8 cellular contexts compared by ENCODE assay signal in genomic region chr19:40280608-40281221, GRCh38. TPM values are rescaled to one million over a fixed set of nuclear protein-coding genes. Genes with fewer than 3 reads are reported as not detected.
DNase-seq lines count a peak whose midpoint lies in the region; ATAC-seq, FAIRE-seq and TF ChIP-seq lines count a peak whose summit lies in the region.
"Had no signal": no experiment of that assay in that cellular context is flagged by ENCODE, and none has a peak within 500 bp of the region (broad histone marks: within the 10 kb centered on the region; RNA-seq: fewer than 3 reads in every experiment).

No MANE protein-coding gene starts in this region.

- H4K20me1 ChIP-seq in Karpas-422 (ENCODE audit: insufficient read depth, low read depth, low read length) (peaks cover 19% of the 10 kb centered on the region), K562 (replicated peaks; ENCODE audit: control insufficient read depth, insufficient read depth, low read length) (no peaks in the 10 kb centered on the region; the same call in 1 of the 2 replicates), PC-9 (ENCODE audit: insufficient read depth) (peaks cover 46% of the 10 kb centered on the region)

- H3K27ac ChIP-seq in Karpas-422 (ENCODE audit: low read length) = peak overlapping the region; percentile 80
- H3K27ac ChIP-seq in K562 (ENCODE audit: extremely low read depth, low read depth, low read length) = peak overlapping the region; percentile 45; the same call in 2 of the 3 replicates
- H3K27ac ChIP-seq in left lung = no peak overlapping the region
- peak overlapping the region in 4 of 5 donors; percentile 49 to 81 (median 63) for H3K27ac ChIP-seq in stomach
- H3K27ac ChIP-seq in PC-9 = no peak overlapping the region

- ATAC-seq in K562 = no peak
- peak; percentile 5 for ATAC-seq in left lung
- no peak for ATAC-seq in GM21526 (IDR thresholded peaks at IDR 0.05; ENCODE audit: low FRiP score, unreplicated experiment)

- H3K4me3 ChIP-seq in Karpas-422 (ENCODE audit: low read length) (peak overlapping the region; percentile 68), K562 (no peak overlapping the region), left lung (no peak overlapping the region), stomach (peak overlapping the region in 1 of 4 donors; percentile 6), PC-9 (no peak overlapping the region)

- H3F3A ChIP-seq in PC-9 (ENCODE audit: insufficient read depth, low read depth) = no peaks in the 10 kb centered on the region

- DNase-seq in Karpas-422 (peak; percentile 75), K562 (ENCODE audit: extremely low read depth in 1 of 4, low spot score in 3 of 4) (no peak), left lung (no peak), stomach (peak; percentile 70), LoVo (ENCODE audit: low spot score) (no peak), PC-9 (no peak)
- DNase-seq: T1000 had no signal

- H3K4me1 ChIP-seq in Karpas-422 (ENCODE audit: low read length) (peaks cover 75% of the 10 kb centered on the region), K562 (replicated peaks in 1 of 2; ENCODE audit: control insufficient read depth in 2 of 2, insufficient read depth in 2 of 2, low read length in 2 of 2) (peaks cover 53 to 58% of the 10 kb centered on the region in 2 experiments), left lung (peaks cover 33 to 64% of the 10 kb centered on the region in 2 donors), stomach (peaks cover 55 to 88% (median 79%) of the 10 kb centered on the region in 4 donors), PC-9 (replicated peaks; ENCODE audit: insufficient read depth) (peaks cover 14% of the 10 kb centered on the region; the same call in 1 of the 2 replicates)

- H3K79me2 ChIP-seq in Karpas-422 (ENCODE audit: low read length) (peaks cover 93% of the 10 kb centered on the region), K562 (ENCODE audit: control insufficient read depth, insufficient read depth, low read length) (peaks cover 94% of the 10 kb centered on the region), PC-9 (ENCODE audit: low read depth) (peaks cover 88% of the 10 kb centered on the region)

- no peak for TF ChIP-seq CTCF in K562 (IDR thresholded peaks at IDR 0.05 in 2 of 3, conservative IDR thresholded peaks at IDR 0.05 in 1 of 3; ENCODE audit: insufficient read depth in 2 of 3, low read depth in 1 of 3, low read length in 3 of 3)
- TF ChIP-seq CTCF in left lung (IDR thresholded peaks at IDR 0.05) = no peak
- TF ChIP-seq CTCF in stomach (IDR thresholded peaks at IDR 0.05) = no peak
- TF ChIP-seq CTCF in PC-9 (conservative IDR thresholded peaks at IDR 0.05) = no peak

- in situ Hi-C loops in K562 (cut with MboI) = no loop called here

- no peaks in the 10 kb centered on the region for H3K9me2 ChIP-seq in Karpas-422 (replicated peaks; ENCODE audit: insufficient read depth, low read length)
- H3K9me2 ChIP-seq in PC-9 (ENCODE audit: insufficient read depth) = no peaks in the 10 kb centered on the region

- BruUV-seq in K562 (replicated peaks; lab: Mats Ljungman, UMichigan) = no TSS peak
- no TSS peak for BruUV-seq in PC-9 (replicated peaks; lab: Mats Ljungman, UMichigan)

- peaks cover 5% of the 10 kb centered on the region for H3K9me1 ChIP-seq in K562 (ENCODE audit: control insufficient read depth, insufficient read depth, low read length)

- peak overlapping the region; percentile 98 for H3K9ac ChIP-seq in Karpas-422 (ENCODE audit: low read length)
- H3K9ac ChIP-seq in K562 (ENCODE audit: insufficient read depth in 1 of 2, low read depth in 2 of 2, low read length in 2 of 2) = peak overlapping the region in 1 of 2 experiments; percentile 65; a peak in 3 of 4 replicates

- TF ChIP-seq POLR2A in K562 (conservative IDR thresholded peaks at IDR 0.05) = no peak
- no peak for TF ChIP-seq POLR2A in stomach (IDR thresholded peaks at IDR 0.05)

- H3K9me3 ChIP-seq in Karpas-422 (ENCODE audit: low read length) (no peaks in the 10 kb centered on the region), K562 (replicated peaks; ENCODE audit: control insufficient read depth, insufficient read depth, low read depth, low read length) (no peaks in the 10 kb centered on the region), left lung (no peaks in the 10 kb centered on the region), stomach (no peaks in the 10 kb centered on the region), PC-9 (ENCODE audit: insufficient read depth, low read depth) (no peaks in the 10 kb centered on the region)

- no peak for TF ChIP-seq RAD21 in K562 (CRISPR knock-in tag; conservative IDR thresholded peaks at IDR 0.05 in 1 of 2, IDR thresholded peaks at IDR 0.05 in 1 of 2)

- no peaks in the 10 kb centered on the region for H3K27me3 ChIP-seq in Karpas-422 (ENCODE audit: low read length)
- H3K27me3 ChIP-seq in K562 (ENCODE audit: control insufficient read depth in 2 of 2, insufficient read depth in 2 of 2, low read length in 2 of 2) = no peaks in the 10 kb centered on the region
- no peaks in the 10 kb centered on the region for H3K27me3 ChIP-seq in left lung
- H3K27me3 ChIP-seq in stomach = no peaks in the 10 kb centered on the region
- no peaks in the 10 kb centered on the region for H3K27me3 ChIP-seq in PC-9 (ENCODE audit: insufficient read depth, low read depth)

- no peak for TF ChIP-seq EP300 in K562 (IDR thresholded peaks at IDR 0.05; ENCODE audit: low read length)
- TF ChIP-seq EP300 in stomach (IDR thresholded peaks at IDR 0.05) = no peak

- H3K4me2 ChIP-seq in Karpas-422 (ENCODE audit: low read depth, low read length, poor library complexity, severe bottlenecking) = peak overlapping the region; percentile 92
- peak overlapping the region; percentile 28 for H3K4me2 ChIP-seq in K562 (ENCODE audit: insufficient read depth, low read length)
- no peak overlapping the region for H3K4me2 ChIP-seq in PC-9

- POLR2A ChIA-PET in K562 (lab: Yijun Ruan, JAX) (interaction anchor here (0.7 to 5.1 kb wide), 2 partner anchors 11 kb away, joined by 3 to 19 read pairs; no protein-coding TSS in a partner anchor), PC-9 (lab: Charles Lee; ENCODE audit: unreplicated experiment) (no interaction called here)

- FAIRE-seq in K562 (lab: Jason Lieb, UNC) = no peak

- H2AFZ ChIP-seq in Karpas-422 (ENCODE audit: low read length) (no peak overlapping the region), K562 (ENCODE audit: low read depth, low read length) (no peak overlapping the region), PC-9 (no peak overlapping the region)

- intact Hi-C loops in K562 (cut with micrococcal nuclease) = no loop called here
- intact Hi-C loops in left lung (cut with DNase I) = no loop called here
- intact Hi-C loops in stomach (cut with DNase I; ENCODE audit: low total_unique reads) = no loop called here
- intact Hi-C loops in PC-9 (cut with micrococcal nuclease; ENCODE audit: unreplicated experiment) = no loop called here

- CTCF ChIA-PET in K562 (lab: Yijun Ruan, JAX; ENCODE audit: low intra/inter-chr PET ratio) (no interaction called here), PC-9 (lab: Charles Lee) (interaction anchor here (0.5 to 0.6 kb wide), 2 partner anchors 25 to 311 kb away, joined by 3 to 4 read pairs; no protein-coding TSS in a partner anchor)

- 75% methylated on average over 10 of the region's 10 CpGs for WGBS in K562 (ENCODE audit: insufficient coverage, low coverage, missing lambda C conversion rate)
- WGBS in stomach, 5 donors = 38 to 63% (median 44%) methylated on average over 2 to 10 of the region's 10 CpGs

- H3K36me3 ChIP-seq in Karpas-422 (ENCODE audit: insufficient read depth, low read length) (peaks cover 6% of the 10 kb centered on the region; the same call in 1 of the 2 replicates), K562 (ENCODE audit: control insufficient read depth, insufficient read depth, low read length) (peaks cover 54% of the 10 kb centered on the region), left lung (no peaks in the 10 kb centered on the region), stomach (peaks cover 0 to 12% (median 4%) of the 10 kb centered on the region in 4 donors), PC-9 (ENCODE audit: low read depth) (peaks cover 4% of the 10 kb centered on the region; the same call in 1 of the 2 replicates)

RNA-seq across cellular contexts. Expression of gene AKT2, which starts 4.4 kb away (rescaled TPM):
- 85.9 and 128 TPM in 2 replicates for total RNA-seq in Karpas-422 (2014; rRNA removed; shearing (Covaris generic); ENCODE audit: low replicate concordance)
- 290 and 653 TPM in 2 replicates for total RNA-seq in K562 (2011; cell fraction: chromatin; rRNA removed; ENCODE audit: low replicate concordance)
- total RNA-seq in K562 (2011; cell fraction: nucleolus; rRNA removed) = 340 and 358 TPM in 2 replicates
- total RNA-seq in K562 (2011; cell fraction: nucleoplasm; rRNA removed) = 338 and 343 TPM in 2 replicates
- total RNA-seq in K562 (2014; rRNA removed) (61.1 and 83.7 TPM in 2 replicates), K562 (2014; rRNA removed; fragmentation: Illumina TruSeq; extraction: Trizol) (44.7 and 55.7 TPM in 2 replicates), K562 (2015; rRNA removed; fragmentation: Illumina TruSeq; extraction: Trizol) (67.4 and 67.7 TPM in 2 replicates), K562 (2021) (120 and 127 TPM in 2 replicates), left lung (100 to 1,000 TPM; 102 to 116 TPM), stomach (100 to 1,000 TPM in 3 of 5 donors, 10 to 100 TPM in 2; 71.8 to 227 (median 104) TPM), PC-9 (2021) (144 and 149 TPM in 2 replicates)
- polyA plus RNA-seq in K562 (2011; rRNA removed) (90.8 and 133 TPM in 2 replicates), K562 (2014; fragmentation: Illumina TruSeq; extraction: Trizol) (108 and 132 TPM in 2 replicates), K562 (2014; fragmentation: Nextera tagmentation; extraction: Ambion mirVana) (1 to 10 TPM; 1.1 TPM), K562 (2014; rRNA removed) (85.4 and 108 TPM in 2 replicates), stomach (10 to 100 TPM; 26.0 to 42.5 (median 37.6) TPM)
- 112 and 119 TPM in 2 replicates for polyA plus RNA-seq in K562 (2011; cell fraction: cytosol; rRNA removed)
- polyA plus RNA-seq in K562 (2011; cell fraction: nucleus; rRNA removed) = 493 and 545 TPM in 2 replicates
- 76.0 and 79.7 TPM in 2 replicates for polyA plus RNA-seq in K562 (2012)
- polyA minus RNA-seq in K562 (2011; rRNA and poly(A)+ RNA removed) = 47.0 and 54.6 TPM in 2 replicates
- polyA minus RNA-seq in K562 (2011; cell fraction: cytosol; rRNA and poly(A)+ RNA removed) = 48.0 and 50.7 TPM in 2 replicates
- polyA minus RNA-seq in K562 (2011; cell fraction: nucleus; rRNA and poly(A)+ RNA removed) = 66.6 and 101 TPM in 2 replicates

RNA-seq across cellular contexts. Expression of gene CCNP, which starts 54.2 kb away (rescaled TPM):
- not detected in 2 replicates for total RNA-seq in Karpas-422 (2014; rRNA removed; shearing (Covaris generic); ENCODE audit: low replicate concordance)
- total RNA-seq in K562 (2011; cell fraction: chromatin; rRNA removed; ENCODE audit: low replicate concordance) = 0.21 TPM in 1 of 2 replicates, not detected in the other
- total RNA-seq in K562 (2011; cell fraction: nucleolus; rRNA removed) = not detected in 2 replicates
- not detected in 2 replicates for total RNA-seq in K562 (2011; cell fraction: nucleoplasm; rRNA removed)
- total RNA-seq in K562 (2014; rRNA removed) = 0.08 TPM in 1 of 2 replicates, not detected in the other
- total RNA-seq in K562 (2014; rRNA removed; fragmentation: Illumina TruSeq; extraction: Trizol) = not detected in 2 replicates
- total RNA-seq in K562 (2015; rRNA removed; fragmentation: Illumina TruSeq; extraction: Trizol) = not detected in 2 replicates
- total RNA-seq in K562 (2021) = not detected in 2 replicates
- 0.04 TPM in 1 of 2 replicates, not detected in the other for polyA plus RNA-seq in K562 (2011; rRNA removed)
- polyA plus RNA-seq in K562 (2011; cell fraction: cytosol; rRNA removed) = 0.03 and 0.21 TPM in 2 replicates
- polyA plus RNA-seq in K562 (2011; cell fraction: nucleus; rRNA removed) = 0.09 and 0.24 TPM in 2 replicates
- 0.14 TPM in 1 of 2 replicates, not detected in the other for polyA plus RNA-seq in K562 (2012)
- polyA plus RNA-seq in K562 (2014; fragmentation: Illumina TruSeq; extraction: Trizol) = not detected in 2 replicates
- not detected for polyA plus RNA-seq in K562 (2014; fragmentation: Nextera tagmentation; extraction: Ambion mirVana)
- polyA plus RNA-seq in K562 (2014; rRNA removed) = 0.19 and 0.32 TPM in 2 replicates
- not detected in 2 replicates for polyA minus RNA-seq in K562 (2011; rRNA and poly(A)+ RNA removed)
- not detected in 2 replicates for polyA minus RNA-seq in K562 (2011; cell fraction: cytosol; rRNA and poly(A)+ RNA removed)
- polyA minus RNA-seq in K562 (2011; cell fraction: nucleus; rRNA and poly(A)+ RNA removed) = not detected in 2 replicates
- under 1 TPM in 1 of 2 donors, not detected in 1; 0.15 TPM for total RNA-seq in left lung
- not detected for total RNA-seq in stomach
- under 1 TPM in 2 of 3 donors, not detected in 1; 0.19 to 0.48 TPM for polyA plus RNA-seq in stomach
- 0.63 and 0.93 TPM in 2 replicates for total RNA-seq in PC-9 (2021)

Comparison
In these comparisons a context has a peak if more than half of its experiments do, and no peak if none do; other contexts are left out.
1. DNase-seq: peak in Karpas-422 (single experiment) and stomach (single experiment); none in K562 (0 of 4), left lung (0 of 2), LoVo (single experiment) and PC-9 (0 of 2).
2. H3K27ac ChIP-seq: peak in Karpas-422 (single experiment), K562 (single experiment) and stomach (4 of 5); none in left lung (0 of 2) and PC-9 (single experiment).